8 cellular contexts compared by ENCODE assay signal in genomic region chr10:98134117-98134430, GRCh38. TPM values are rescaled to one million over a fixed set of nuclear protein-coding genes. Genes with fewer than 3 reads are reported as not detected.
DNase-seq lines count a peak whose midpoint lies in the region; ATAC-seq and TF ChIP-seq lines count a peak whose summit lies in the region.

No MANE protein-coding gene starts in this region.

- H3K27ac Mint-ChIP-seq in IgD-negative memory B cell (peak overlapping the region; percentile 93 to 98 (median 98)), naive B cell (peak overlapping the region; percentile 96 to 99 (median 99))
- peak overlapping the region; percentile 89 for H3K27ac Mint-ChIP-seq in central memory CD8-positive, alpha-beta T cell (ENCODE audit: low read depth)

- H3K4me1 Mint-ChIP-seq in IgD-negative memory B cell (peaks cover 32 to 37% (median 35%) of the 10 kb centered on the region in 3 donors), naive B cell (peaks cover 29 to 59% (median 34%) of the 10 kb centered on the region in 3 donors)
- peaks cover 26% of the 10 kb centered on the region for H3K4me1 Mint-ChIP-seq in central memory CD8-positive, alpha-beta T cell

- H3K27me3 ChIP-seq in BJ (ENCODE audit: control insufficient read depth, insufficient read depth, low read length): peaks cover 2% of the 10 kb centered on the region; the same call in 1 of the 2 replicates

- no peak for TF ChIP-seq CTCF in BJ (IDR thresholded peaks at IDR 0.05; ENCODE audit: insufficient read depth, low read depth, low read length)

- no peaks in the 10 kb centered on the region for H3K36me3 ChIP-seq in BJ (ENCODE audit: control insufficient read depth, insufficient read depth, low read length)

- POLR2A ChIA-PET in BJ (lab: Charles Lee): no interaction called here

- H3K27me3 Mint-ChIP-seq in IgD-negative memory B cell (peaks cover 1% of the 10 kb centered on the region), naive B cell (peaks cover 0 to 3% (median 0%) of the 10 kb centered on the region in 3 donors)
- H3K27me3 Mint-ChIP-seq in central memory CD8-positive, alpha-beta T cell: peaks cover 3% of the 10 kb centered on the region

- H3K4me3 ChIP-seq in BJ (ENCODE audit: low read depth, low read length): peak overlapping the region; percentile 74

- CTCF ChIA-PET in BJ (lab: Yijun Ruan, JAX): interaction anchor here (0.6 to 0.8 kb wide), 2 partner anchors 11 to 1475 kb away, joined by 3 read pairs; no protein-coding TSS in a partner anchor

- H3K9me3 Mint-ChIP-seq in IgD-negative memory B cell (peaks cover 0 to 6% (median 0%) of the 10 kb centered on the region in 3 donors), naive B cell (peaks cover 2 to 13% (median 6%) of the 10 kb centered on the region in 7 donors)
- H3K9me3 Mint-ChIP-seq in central memory CD8-positive, alpha-beta T cell: no peaks in the 10 kb centered on the region

- DNase-seq in BJ (ENCODE audit: low read depth) (no peak), naive B cell (no peak), ureter (ENCODE audit: low spot score) (no peak)
- no peak for DNase-seq in central memory CD8-positive, alpha-beta T cell (ENCODE audit: low spot score in 2 of 2)
- no peak for DNase-seq in stimulated activated CD4-positive, alpha-beta T cell treated with anti-CD3 and anti-CD28 coated beads, Interleukin-2, amount 100 ng/mL, for 48 hours

- H3K4me3 Mint-ChIP-seq in IgD-negative memory B cell (peak overlapping the region; percentile 88 to 98 (median 96)), naive B cell (peak overlapping the region; percentile 86 to 98 (median 95))
- H3K4me3 Mint-ChIP-seq in central memory CD8-positive, alpha-beta T cell: peak overlapping the region; percentile 76

- ATAC-seq in central memory CD8-positive, alpha-beta T cell (replicated peaks; ENCODE audit: extremely low read depth, poor library complexity, severe bottlenecking): no peak
- no peak for ATAC-seq in naive B cell (ENCODE audit: low read depth in 2 of 2)
- ATAC-seq in GM21381 (IDR thresholded peaks at IDR 0.05; ENCODE audit: unreplicated experiment): no peak
- ATAC-seq in HG03521 (IDR thresholded peaks at IDR 0.05; ENCODE audit: unreplicated experiment): no peak

- H3K36me3 Mint-ChIP-seq in IgD-negative memory B cell (peaks cover 6% of the 10 kb centered on the region), naive B cell (peaks cover 0 to 4% of the 10 kb centered on the region in 2 donors)
- peaks cover 5% of the 10 kb centered on the region for H3K36me3 Mint-ChIP-seq in central memory CD8-positive, alpha-beta T cell (ENCODE audit: insufficient read depth)

RNA-seq across cellular contexts. Expression of gene R3HCC1L, which starts 0.4 kb away (rescaled TPM):
- polyA plus RNA-seq in BJ (2011; rRNA removed) (5.6 and 11.6 TPM in 2 replicates), IgD-negative memory B cell (15.1 TPM), naive B cell (ENCODE audit: low read depth in 6 of 6) (10 to 100 TPM in 5 of 6 donors, 1 to 10 TPM in 1; 7.5 to 21.6 (median 14.0) TPM)
- 7.4 and 8.3 TPM in 2 replicates for polyA minus RNA-seq in BJ (2011; rRNA and poly(A)+ RNA removed)
- 21.0 TPM for total RNA-seq in ureter
